ENCODE assay signal across 8 cellular contexts in genomic region chr2:89585558-89585920, GRCh38.
A peak's percentile ranks its signal among the peaks of the same experiment; 100 is the strongest.
DNase-seq lines count a peak whose midpoint lies in the region; ATAC-seq and TF ChIP-seq lines count a peak whose summit lies in the region.
"Not testable (repeated sequence)": the region's sequence is repeated elsewhere in the genome, so short reads cannot be mapped to it uniquely, and the experiment has no call there.

No MANE protein-coding gene starts in this region.

- in situ Hi-C loops in GM23248 (cut with MboI); brain microvascular endothelial cell (cut with HindIII; ENCODE audit: low pct_ligation_motif_present, low sequenced_read_pairs): not testable (repeated sequence)

- H3K79me2 ChIP-seq in GM23248 (ENCODE audit: insufficient read depth) = not testable (repeated sequence)

- not testable (repeated sequence) for H3K27ac Mint-ChIP-seq in T-cell

- not testable (repeated sequence) for H2AK5ac ChIP-seq in neuronal stem cell (ENCODE audit: low read depth, low read length)

- not testable (repeated sequence) for H4K91ac ChIP-seq in neuronal stem cell (ENCODE audit: low read depth, low read length, poor library complexity)

- H3K9ac ChIP-seq in GM23248 = peak overlapping the region; percentile 72
- not testable (repeated sequence) for H3K9ac ChIP-seq in neuronal stem cell (ENCODE audit: low read depth, low read length, poor library complexity)

- not testable (repeated sequence) for DNase-seq in GM12864 (ENCODE audit: low read depth)
- DNase-seq in GM23248 (peak; percentile 67), T-cell (peak in 7 of 34 experiments; percentile 3 to 20 (median 8)), brain microvascular endothelial cell (peak; percentile 63), heart left ventricle (peak; percentile 47 to 81 (median 75)), neuronal stem cell (ENCODE audit: low spot score) (peak; percentile 20), stromal cell of bone marrow (ENCODE audit: low read depth) (peak; percentile 11)

- not testable (repeated sequence) for H3K4me1 ChIP-seq in GM23248 (ENCODE audit: insufficient read depth); heart left ventricle; neuronal stem cell (ENCODE audit: control insufficient read depth in 2 of 2, insufficient read depth in 1 of 2, low read depth in 1 of 2, low read length in 2 of 2)

- H3K4me3 ChIP-seq in GM12864 (ENCODE audit: low read depth, low read length) (peak overlapping the region; percentile 56), GM23248 (peak overlapping the region; percentile 70), brain microvascular endothelial cell (ENCODE audit: low read depth, low read length) (peak overlapping the region; percentile 56), heart left ventricle (peak overlapping the region in 11 of 12 donors; percentile 14 to 63 (median 52)), neuronal stem cell (ENCODE audit: low read length in 2 of 2) (peak overlapping the region in 1 of 2 donors; percentile 76)

- not testable (repeated sequence) for TF ChIP-seq CTCF in GM12864 (IDR thresholded peaks at IDR 0.05; ENCODE audit: low read depth, low read length, missing control alignments); brain microvascular endothelial cell (IDR thresholded peaks at IDR 0.05; ENCODE audit: low read depth, low read length, missing control alignments); heart left ventricle (IDR thresholded peaks at IDR 0.05)

- not testable (repeated sequence) for H4K20me1 ChIP-seq in GM23248 (ENCODE audit: insufficient read depth)

- not testable (repeated sequence) for H3K79me1 ChIP-seq in neuronal stem cell (ENCODE audit: low read depth, low read length)

- H2BK120ac ChIP-seq in neuronal stem cell (ENCODE audit: low read depth, low read length) = not testable (repeated sequence)

- H3K18ac ChIP-seq in neuronal stem cell (ENCODE audit: low read length) = not testable (repeated sequence)

- TF ChIP-seq POLR2A in heart left ventricle (IDR thresholded peaks at IDR 0.05) = not testable (repeated sequence)

- H3K9me3 ChIP-seq in GM23248 (ENCODE audit: low read depth); heart left ventricle; neuronal stem cell (replicated peaks in 1 of 2; ENCODE audit: control insufficient read depth in 2 of 2, insufficient read depth in 1 of 2, low read depth in 1 of 2, low read length in 2 of 2): not testable (repeated sequence)

- H3K27me3 ChIP-seq in GM23248 (replicated peaks; ENCODE audit: insufficient read depth); brain microvascular endothelial cell (replicated peaks); heart left ventricle; neuronal stem cell (ENCODE audit: control insufficient read depth in 3 of 3, insufficient read depth in 3 of 3, low read depth in 1 of 3, low read length in 3 of 3): not testable (repeated sequence)

- WGBS in GM23248 (ENCODE audit: low coverage in 1 of 2, low lambda C conversion rate in 2 of 2, missing lambda C conversion rate in 2 of 2), 2 experiments = 3 to 6% methylated on average over 28 to 30 of the region's 34 CpGs
- WGBS in heart left ventricle, 4 donors = 6 to 31% (median 11%) methylated on average over 21 to 32 of the region's 34 CpGs
- WGBS in neuronal stem cell (ENCODE audit: extremely low coverage in 2 of 2, insufficient read length in 2 of 2, insufficient replicate concordance in 1 of 2), 2 donors = no CpG with 5 or more reads among the region's 34 CpGs

- not testable (repeated sequence) for H2BK12ac ChIP-seq in neuronal stem cell (ENCODE audit: low read length)

- H3K4ac ChIP-seq in neuronal stem cell (ENCODE audit: low read length) = not testable (repeated sequence)

- not testable (repeated sequence) for H3F3A ChIP-seq in GM23248 (ENCODE audit: insufficient read depth)

- H3K9me3 Mint-ChIP-seq in T-cell = not testable (repeated sequence)

- not testable (repeated sequence) for H3K4me2 ChIP-seq in GM23248 (ENCODE audit: unreplicated experiment); neuronal stem cell (ENCODE audit: insufficient read depth, low read length, poor library complexity, severe bottlenecking)

- H3K23ac ChIP-seq in neuronal stem cell (ENCODE audit: low read depth, low read length, poor library complexity) = not testable (repeated sequence)

- intact Hi-C loops in heart left ventricle (cut with DNase I) = not testable (repeated sequence)

- not testable (repeated sequence) for H3K27me3 Mint-ChIP-seq in T-cell

- CTCF ChIA-PET in T-cell (lab: Charles Lee) = not testable (repeated sequence)

- H4K8ac ChIP-seq in neuronal stem cell (ENCODE audit: low read depth, low read length) = not testable (repeated sequence)

- not testable (repeated sequence) for H2BK5ac ChIP-seq in neuronal stem cell (ENCODE audit: low read length)

- POLR2A ChIA-PET in T-cell (lab: Charles Lee) = not testable (repeated sequence)

- not testable (repeated sequence) for H3K14ac ChIP-seq in neuronal stem cell (ENCODE audit: low read length)

- H2AFZ ChIP-seq in GM23248 = peak overlapping the region; percentile 77
- H2AFZ ChIP-seq in neuronal stem cell (ENCODE audit: low read length) = not testable (repeated sequence)

- peak; percentile 96 for ATAC-seq in HG03469 (IDR thresholded peaks at IDR 0.05; ENCODE audit: unreplicated experiment)
- peak in 3 of 4 experiments; percentile 52 to 77 (median 75) for ATAC-seq in T-cell (replicated peaks in 1 of 4)
- peak in 3 of 4 donors; percentile 80 to 100 (median 100) for ATAC-seq in heart left ventricle

- H3K27ac ChIP-seq in GM23248; brain microvascular endothelial cell; neuronal stem cell (replicated peaks; ENCODE audit: low read length): not testable (repeated sequence)
- H3K27ac ChIP-seq in heart left ventricle = peak overlapping the region in 2 of 12 donors; percentile 37 to 66

- not testable (repeated sequence) for H2BK15ac ChIP-seq in neuronal stem cell (ENCODE audit: low read length)

- not testable (repeated sequence) for H3K9me2 ChIP-seq in GM23248 (ENCODE audit: insufficient read depth)

- not testable (repeated sequence) for H3K4me1 Mint-ChIP-seq in T-cell

- not testable (repeated sequence) for H3K36me3 ChIP-seq in GM23248 (ENCODE audit: low read depth); brain microvascular endothelial cell (replicated peaks); heart left ventricle; neuronal stem cell (replicated peaks in 1 of 2; ENCODE audit: control insufficient read depth in 2 of 2, insufficient read depth in 2 of 2, low read length in 2 of 2)

- not testable (repeated sequence) for H3K36me3 Mint-ChIP-seq in T-cell

- H3K4me3 Mint-ChIP-seq in T-cell = peak overlapping the region; percentile 45 to 58 (median 46)
